ENCODE assay signal across 8 cellular contexts in genomic region chr1:11037740-11038182, GRCh38. TPM values are rescaled to one million over a fixed set of nuclear protein-coding genes. Genes with fewer than 3 reads are reported as not detected.
DNase-seq lines count a peak whose midpoint lies in the region; ATAC-seq and TF ChIP-seq lines count a peak whose summit lies in the region.

No MANE protein-coding gene starts in this region.

- H3K27me3 ChIP-seq in Loucy (ENCODE audit: insufficient read depth, low read length, poor library complexity, severe bottlenecking) (no peaks in the 10 kb centered on the region), neural progenitor cell (peaks cover 4% of the 10 kb centered on the region)

- peaks cover 2% of the 10 kb centered on the region for H3K27me3 Mint-ChIP-seq in neural progenitor cell (ENCODE audit: insufficient read depth, low read depth)
- no peaks in the 10 kb centered on the region for H3K27me3 Mint-ChIP-seq in stimulated activated naive CD8-positive, alpha-beta T cell treated with anti-CD3 and anti-CD28 coated beads, Interleukin-15, amount 100 ng/mL, for 72 hours

- H3K36me3 ChIP-seq in Loucy (ENCODE audit: insufficient read depth, low read length) (no peaks in the 10 kb centered on the region), neural progenitor cell (no peaks in the 10 kb centered on the region)

- H2AFZ ChIP-seq in Loucy (ENCODE audit: low read length) = peak overlapping the region; percentile 57; the same call in 1 of the 2 replicates
- H2AFZ ChIP-seq in neural progenitor cell (replicated peaks) = no peak overlapping the region

- H3K9me3 Mint-ChIP-seq in neural progenitor cell = no peaks in the 10 kb centered on the region
- H3K9me3 Mint-ChIP-seq in stimulated activated naive CD8-positive, alpha-beta T cell treated with anti-CD3 and anti-CD28 coated beads, Interleukin-15, amount 100 ng/mL, for 72 hours = no peaks in the 10 kb centered on the region

- DNase-seq in RKO (ENCODE audit: low spot score) = peak; percentile 83
- DNase-seq in activated T-helper 1 cell treated with Interleukin-2 at 50 U/mL for 16 hours (ENCODE audit: low read depth) = peak; percentile 78
- peak; percentile 91 for DNase-seq in fibroblast of pulmonary artery (ENCODE audit: low read depth)
- peak; percentile 92 for DNase-seq in neural progenitor cell (ENCODE audit: low spot score)
- DNase-seq in stimulated activated naive CD8-positive, alpha-beta T cell treated with anti-CD3 and anti-CD28 coated beads, Interleukin-15, amount 100 ng/mL, for 72 hours = peak; percentile 84 to 85

- H3K4me3 ChIP-seq in Loucy (ENCODE audit: low read length, poor library complexity, severe bottlenecking) (no peak overlapping the region), fibroblast of pulmonary artery (replicated peaks; ENCODE audit: low read depth, low read length) (no peak overlapping the region), neural progenitor cell (no peak overlapping the region)

- H3K9me3 ChIP-seq in Loucy (ENCODE audit: insufficient read depth, low read depth, low read length) = no peaks in the 10 kb centered on the region
- no peaks in the 10 kb centered on the region for H3K9me3 ChIP-seq in neural progenitor cell (ENCODE audit: low read depth)

- H3K4me1 ChIP-seq in Loucy (ENCODE audit: insufficient read depth, low read length, poor library complexity, severe bottlenecking) = peaks cover 3% of the 10 kb centered on the region
- H3K4me1 ChIP-seq in neural progenitor cell = no peaks in the 10 kb centered on the region

- H3K27ac Mint-ChIP-seq in neural progenitor cell = no peak overlapping the region
- H3K27ac Mint-ChIP-seq in stimulated activated naive CD8-positive, alpha-beta T cell treated with anti-CD3 and anti-CD28 coated beads, Interleukin-15, amount 100 ng/mL, for 72 hours = no peak overlapping the region

- TF ChIP-seq CTCF in GM12874 (IDR thresholded peaks at IDR 0.05; ENCODE audit: insufficient read depth, low read depth, low read length) = peak; percentile 91
- TF ChIP-seq CTCF in Loucy (conservative IDR thresholded peaks at IDR 0.05; ENCODE audit: low read length) = peak; percentile 98
- peak; percentile 99 for TF ChIP-seq CTCF in fibroblast of pulmonary artery (IDR thresholded peaks at IDR 0.05; ENCODE audit: low read length, missing control alignments)
- TF ChIP-seq CTCF in neural progenitor cell (IDR thresholded peaks at IDR 0.05) = peak; percentile 100

- no peaks in the 10 kb centered on the region for H3K36me3 Mint-ChIP-seq in neural progenitor cell

- H3K9ac ChIP-seq in Loucy (ENCODE audit: low read depth, low read length, poor library complexity, severe bottlenecking) = no peak overlapping the region
- H3K9ac ChIP-seq in neural progenitor cell = no peak overlapping the region

- no peaks in the 10 kb centered on the region for H4K20me1 ChIP-seq in Loucy (ENCODE audit: insufficient read depth, low read length, poor library complexity, severe bottlenecking)
- H4K20me1 ChIP-seq in neural progenitor cell (ENCODE audit: low read depth) = no peaks in the 10 kb centered on the region

- H3K4me3 Mint-ChIP-seq in neural progenitor cell = no peak overlapping the region
- no peak overlapping the region for H3K4me3 Mint-ChIP-seq in stimulated activated naive CD8-positive, alpha-beta T cell treated with anti-CD3 and anti-CD28 coated beads, Interleukin-15, amount 100 ng/mL, for 72 hours

- H3K9me2 ChIP-seq in Loucy (replicated peaks; ENCODE audit: low read depth, low read length) = no peaks in the 10 kb centered on the region

- no peaks in the 10 kb centered on the region for H3K79me2 ChIP-seq in Loucy (ENCODE audit: insufficient read depth, low read length)
- H3K79me2 ChIP-seq in neural progenitor cell (ENCODE audit: low read depth) = no peaks in the 10 kb centered on the region

- H3F3A ChIP-seq in Loucy (ENCODE audit: low read depth) (no peaks in the 10 kb centered on the region), neural progenitor cell (ENCODE audit: low read depth) (no peaks in the 10 kb centered on the region)

- H3K4me1 Mint-ChIP-seq in neural progenitor cell = peaks cover 4% of the 10 kb centered on the region
- H3K4me1 Mint-ChIP-seq in stimulated activated naive CD8-positive, alpha-beta T cell treated with anti-CD3 and anti-CD28 coated beads, Interleukin-15, amount 100 ng/mL, for 72 hours = no peaks in the 10 kb centered on the region

- H3K4me2 ChIP-seq in Loucy (ENCODE audit: low read depth, low read length, poor library complexity, severe bottlenecking) (no peak overlapping the region), neural progenitor cell (no peak overlapping the region)

- H3K27ac ChIP-seq in neural progenitor cell = no peak overlapping the region

- ATAC-seq in stimulated activated naive CD8-positive, alpha-beta T cell treated with anti-CD3 and anti-CD28 coated beads, Interleukin-15, amount 100 ng/mL, for 72 hours = peak; percentile 97
- ATAC-seq in GM19324 (IDR thresholded peaks at IDR 0.05; ENCODE audit: low FRiP score, unreplicated experiment) = no peak

RNA-seq across cellular contexts. Expression of gene MASP2, which starts 9.3 kb away (rescaled TPM):
- 0.09 TPM in 1 of 2 replicates, not detected in the other for total RNA-seq in neural progenitor cell (ENCODE audit: low replicate concordance)

RNA-seq across cellular contexts. Expression of gene SRM, which starts 22.1 kb away (rescaled TPM):
- 15.7 and 33.2 TPM in 2 replicates for total RNA-seq in neural progenitor cell (ENCODE audit: low replicate concordance)

RNA-seq across cellular contexts. Expression of gene TARDBP, which starts 25.3 kb away (rescaled TPM):
- 170 and 202 TPM in 2 replicates for total RNA-seq in neural progenitor cell (ENCODE audit: low replicate concordance)
